20 cellular contexts compared by ENCODE assay signal in genomic region chr16:8372141-8372540, GRCh38.
"Had no signal": no experiment of that assay in that cellular context is flagged by ENCODE, and none has a peak within 500 bp of the region (broad histone marks: within the 10 kb centered on the region; RNA-seq: fewer than 3 reads in every experiment).

No MANE protein-coding gene starts in this region.

- H3K27me3 ChIP-seq: colonic mucosa, esophagus muscularis mucosa, foreskin keratinocyte, gastroesophageal sphincter, hepatocyte, left lung had no signal

- FAIRE-seq: endothelial cell of umbilical vein, frontal cortex, islet of Langerhans, keratinocyte had no signal

- H3K4me3 ChIP-seq: colonic mucosa, esophagus muscularis mucosa, gastroesophageal sphincter, heart left ventricle, hepatocyte, left lung, lower lobe of right lung had no signal

- H3K9me3 ChIP-seq: colonic mucosa, lower lobe of right lung had no signal

- H3K4me2 ChIP-seq: hepatocyte had no signal

- H3K4me1 ChIP-seq: colonic mucosa, esophagus muscularis mucosa, foreskin keratinocyte, gastroesophageal sphincter, heart left ventricle, left lung, lower lobe of right lung had no signal

- DNase-seq: colonic mucosa; cortex of kidney; effector CD8-positive, alpha-beta T cell; effector memory CD8-positive, alpha-beta T cell; foreskin keratinocyte; heart left ventricle; hypothalamus; left cardiac atrium; left lung; left ventricle myocardium superior; lower lobe of right lung; mesenchymal stem cell; midbrain had no signal

- H3K36me3 ChIP-seq: colonic mucosa, esophagus muscularis mucosa, gastroesophageal sphincter, heart left ventricle, left lung, lower lobe of right lung had no signal

- H3K27ac ChIP-seq: colonic mucosa, esophagus muscularis mucosa, foreskin keratinocyte, gastroesophageal sphincter, heart left ventricle, hepatocyte, left lung, lower lobe of right lung had no signal

- H2AFZ ChIP-seq: hepatocyte had no signal

- H3K79me2 ChIP-seq: hepatocyte had no signal
